ENCODE assay signal across 8 cellular contexts in genomic region chr4:17447675-17448298, GRCh38.
DNase-seq lines count a peak whose midpoint lies in the region; ATAC-seq and TF ChIP-seq lines count a peak whose summit lies in the region.

No MANE protein-coding gene starts in this region.

- H3K4me3 ChIP-seq in esophagus squamous epithelium (no peak overlapping the region), upper lobe of left lung (no peak overlapping the region)

- H3K36me3 ChIP-seq in esophagus squamous epithelium (no peaks in the 10 kb centered on the region), upper lobe of left lung (no peaks in the 10 kb centered on the region)

- H3K9me3 ChIP-seq in esophagus squamous epithelium: no peaks in the 10 kb centered on the region
- no peaks in the 10 kb centered on the region for H3K9me3 ChIP-seq in upper lobe of left lung

- POLR2A ChIA-PET in activated CD4-positive, alpha-beta memory T cell treated with anti-CD3 and anti-CD28 coated beads, Interleukin-2, amount 10 ng/mL, durations not matched to agents 7 days and 5 days (lab: Charles Lee): interaction anchor here (0.8 kb wide), 1 partner anchor 26 kb away, joined by 3 read pairs; no protein-coding TSS in a partner anchor

- peak; percentile 70 for DNase-seq in D341Med (ENCODE audit: low spot score)
- peak; percentile 21 to 77 for DNase-seq in NCI-H526 (lab: John Stamatoyannopoulos, UW)
- peak; percentile 60 for DNase-seq in activated CD4-positive, alpha-beta memory T cell treated with anti-CD3 and anti-CD28 coated beads, Interleukin-2, amount 10 ng/mL, durations not matched to agents 7 days and 5 days
- no peak for DNase-seq in esophagus squamous epithelium (lab: John Stamatoyannopoulos, UW)
- no peak for DNase-seq in natural killer cell
- DNase-seq in upper lobe of left lung: no peak

- H3K27me3 ChIP-seq in esophagus squamous epithelium (no peaks in the 10 kb centered on the region), upper lobe of left lung (no peaks in the 10 kb centered on the region)

- H3K4me1 ChIP-seq in esophagus squamous epithelium (peaks cover 0 to 24% (median 4%) of the 10 kb centered on the region in 3 donors), upper lobe of left lung (peaks cover 0 to 7% (median 1%) of the 10 kb centered on the region in 4 donors)

- H3K27ac Mint-ChIP-seq in activated CD4-positive, alpha-beta memory T cell treated with anti-CD3 and anti-CD28 coated beads, Interleukin-2, amount 10 ng/mL, durations not matched to agents 7 days and 5 days: no peak overlapping the region
- H3K27ac Mint-ChIP-seq in natural killer cell: no peak overlapping the region

- H3K27me3 Mint-ChIP-seq in activated CD4-positive, alpha-beta memory T cell treated with anti-CD3 and anti-CD28 coated beads, Interleukin-2, amount 10 ng/mL, durations not matched to agents 7 days and 5 days: peaks cover 7% of the 10 kb centered on the region
- peaks cover 10 to 12% of the 10 kb centered on the region in 2 donors for H3K27me3 Mint-ChIP-seq in natural killer cell (ENCODE audit: low read depth in 2 of 2)

- H3K27ac ChIP-seq in esophagus squamous epithelium: no peak overlapping the region
- H3K27ac ChIP-seq in upper lobe of left lung: no peak overlapping the region

- peak in 5 of 6 experiments; percentile 46 to 77 (median 64) for TF ChIP-seq CTCF in esophagus squamous epithelium (IDR thresholded peaks at IDR 0.05)
- TF ChIP-seq CTCF in natural killer cell (IDR thresholded peaks at IDR 0.05): peak; percentile 57
- peak in 5 of 6 experiments; percentile 39 to 69 (median 57) for TF ChIP-seq CTCF in upper lobe of left lung (IDR thresholded peaks at IDR 0.05)

- intact Hi-C loops in esophagus squamous epithelium (cut with DNase I): loop anchor here (10.0 kb wide), 1 partner anchor 93 kb away; no protein-coding TSS in a partner anchor
- intact Hi-C loops in natural killer cell (cut with micrococcal nuclease): loop anchor here (1.0 to 10.0 kb wide), 3 partner anchors 533 to 1423 kb away; no protein-coding TSS in a partner anchor

- CTCF ChIA-PET in activated CD4-positive, alpha-beta memory T cell treated with anti-CD3 and anti-CD28 coated beads, Interleukin-2, amount 10 ng/mL, durations not matched to agents 7 days and 5 days (lab: Charles Lee): interaction anchor here (0.7 to 4.0 kb wide), 20 partner anchors 10 to 1157 kb away, joined by 3 to 41 read pairs (median 4); no protein-coding TSS in a partner anchor

- no peaks in the 10 kb centered on the region for H3K4me1 Mint-ChIP-seq in activated CD4-positive, alpha-beta memory T cell treated with anti-CD3 and anti-CD28 coated beads, Interleukin-2, amount 10 ng/mL, durations not matched to agents 7 days and 5 days
- H3K4me1 Mint-ChIP-seq in natural killer cell: peaks cover 4% of the 10 kb centered on the region in 2 donors

- H3K4me3 Mint-ChIP-seq in activated CD4-positive, alpha-beta memory T cell treated with anti-CD3 and anti-CD28 coated beads, Interleukin-2, amount 10 ng/mL, durations not matched to agents 7 days and 5 days: no peak overlapping the region
- H3K4me3 Mint-ChIP-seq in natural killer cell: no peak overlapping the region

- H3K36me3 Mint-ChIP-seq in activated CD4-positive, alpha-beta memory T cell treated with anti-CD3 and anti-CD28 coated beads, Interleukin-2, amount 10 ng/mL, durations not matched to agents 7 days and 5 days (ENCODE audit: low read depth): no peaks in the 10 kb centered on the region
- no peaks in the 10 kb centered on the region for H3K36me3 Mint-ChIP-seq in natural killer cell

- no peaks in the 10 kb centered on the region for H3K9me3 Mint-ChIP-seq in activated CD4-positive, alpha-beta memory T cell treated with anti-CD3 and anti-CD28 coated beads, Interleukin-2, amount 10 ng/mL, durations not matched to agents 7 days and 5 days
- no peaks in the 10 kb centered on the region for H3K9me3 Mint-ChIP-seq in natural killer cell

- TF ChIP-seq EP300 in upper lobe of left lung (IDR thresholded peaks at IDR 0.05): no peak

- ATAC-seq in GM19328 (IDR thresholded peaks at IDR 0.05; ENCODE audit: unreplicated experiment): peak; percentile 94
- peak; percentile 97 for ATAC-seq in HG03280 (IDR thresholded peaks at IDR 0.05; ENCODE audit: unreplicated experiment)
- peak; percentile 66 to 92 (median 82) for ATAC-seq in natural killer cell
- peak; percentile 57 to 88 for ATAC-seq in upper lobe of left lung (ENCODE audit: low FRiP score in 2 of 2)

- TF ChIP-seq POLR2A in esophagus squamous epithelium (IDR thresholded peaks at IDR 0.05): no peak
- no peak for TF ChIP-seq POLR2A in upper lobe of left lung (IDR thresholded peaks at IDR 0.05)

Comparison
In these comparisons a context has a peak if more than half of its experiments do, and no peak if none do; other contexts are left out.
1. DNase-seq: peak in D341Med (single experiment), NCI-H526 (2 of 2) and activated CD4-positive, alpha-beta memory T cell treated with anti-CD3 and anti-CD28 coated beads, Interleukin-2, amount 10 ng/mL, durations not matched to agents 7 days and 5 days (single experiment); none in esophagus squamous epithelium (single experiment), natural killer cell (single experiment) and upper lobe of left lung (0 of 2).
2. Peak in every context shown above with its lines, with median percentiles within 50 percentile points of each other: ATAC-seq and CTCF ChIP-seq.